ENCODE assay signal across 8 cellular contexts in the genomic region with DNA sequence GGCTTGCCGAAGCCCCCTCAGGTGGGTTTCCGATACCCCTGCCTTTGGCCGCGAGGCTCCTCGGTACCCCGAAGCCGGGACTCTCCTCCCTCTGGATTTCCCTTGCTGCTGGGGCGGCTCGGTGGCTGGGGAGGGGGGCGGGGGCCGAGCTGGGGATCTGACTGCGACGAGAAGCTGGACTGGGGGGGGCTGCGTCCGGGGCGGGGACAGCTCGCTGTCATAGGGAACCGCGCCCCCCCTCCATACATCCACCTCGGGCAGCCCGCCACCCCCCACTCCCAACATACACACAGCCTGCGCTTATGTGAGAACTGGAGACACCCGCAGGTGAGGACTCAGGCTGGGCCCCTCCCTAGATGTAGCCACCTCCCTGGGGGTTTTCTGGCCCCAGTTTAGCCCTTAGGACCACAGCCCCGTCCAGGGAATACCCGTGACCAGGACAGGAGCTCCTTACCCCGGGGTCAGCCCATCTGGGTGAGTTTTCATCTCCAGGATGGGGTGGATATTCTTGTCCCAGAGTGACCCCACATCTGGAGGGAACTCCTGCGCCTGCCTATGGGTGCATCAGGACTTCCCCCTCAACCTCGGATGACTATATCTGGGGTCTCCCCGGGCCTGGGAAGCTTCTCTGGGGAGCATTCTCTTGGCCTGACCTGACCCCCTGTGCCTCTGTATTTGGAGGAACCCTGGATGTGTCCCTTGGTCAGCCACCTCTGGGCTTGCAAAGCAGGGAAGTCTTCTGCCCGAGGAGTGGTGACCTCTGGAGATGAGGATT.
DNase-seq lines count a peak whose midpoint lies in the region; ATAC-seq lines count a peak whose summit lies in the region.

No MANE protein-coding gene starts in this region.

- H3K4me1 Mint-ChIP-seq in T-helper 1 cell treated with Interleukin-12 subunit alpha and Interleukin-12 subunit beta and Interleukin-4 antibody, amounts not matched to agents 30 μg/mL and 1 μg/mL, for 36 hours (ENCODE audit: low read depth): peaks cover 33% of the 10 kb centered on the region
- H3K4me1 Mint-ChIP-seq in activated T-cell treated with anti-CD3 and anti-CD28 coated beads, Interleukin-2, amount 50 U/mL, for 24 hours (ENCODE audit: low read depth): peaks cover 43% of the 10 kb centered on the region

- H3K4me1 ChIP-seq in iPS-15b (ENCODE audit: control insufficient read depth, insufficient read depth, low read length) (peaks cover 10% of the 10 kb centered on the region), subcutaneous abdominal adipose tissue (ENCODE audit: control insufficient read depth in 5 of 5, insufficient read depth in 5 of 5, low read length in 5 of 5) (peaks cover 4 to 54% (median 29%) of the 10 kb centered on the region in 5 donors)

- no peaks in the 10 kb centered on the region for H3K9me3 Mint-ChIP-seq in T-helper 1 cell treated with Interleukin-12 subunit alpha and Interleukin-12 subunit beta and Interleukin-4 antibody, amounts not matched to agents 30 μg/mL and 1 μg/mL, for 36 hours
- no peaks in the 10 kb centered on the region for H3K9me3 Mint-ChIP-seq in activated T-cell treated with anti-CD3 and anti-CD28 coated beads, Interleukin-2, amount 50 U/mL, for 24 hours

- H3K9ac ChIP-seq in iPS-15b (ENCODE audit: low read depth, low read length): no peak overlapping the region
- no peak overlapping the region for H3K9ac ChIP-seq in subcutaneous abdominal adipose tissue (ENCODE audit: low read length in 5 of 5)

- peaks cover 50% of the 10 kb centered on the region for H3K27me3 Mint-ChIP-seq in T-helper 1 cell treated with Interleukin-12 subunit alpha and Interleukin-12 subunit beta and Interleukin-4 antibody, amounts not matched to agents 30 μg/mL and 1 μg/mL, for 36 hours (ENCODE audit: low read depth)
- peaks cover 38% of the 10 kb centered on the region for H3K27me3 Mint-ChIP-seq in activated T-cell treated with anti-CD3 and anti-CD28 coated beads, Interleukin-2, amount 50 U/mL, for 24 hours

- no peak for DNase-seq in T-helper 1 cell
- peak; percentile 49 for DNase-seq in activated T-cell treated with anti-CD3 and anti-CD28 coated beads, Interleukin-2, amount 50 U/mL, for 24 hours
- DNase-seq in glomerular visceral epithelial cell (ENCODE audit: extremely low spot score): no peak

- no peak overlapping the region for H3K27ac ChIP-seq in subcutaneous abdominal adipose tissue (ENCODE audit: low read depth, low read length)

- peak overlapping the region; percentile 26 for H3K4me3 Mint-ChIP-seq in T-helper 1 cell treated with Interleukin-12 subunit alpha and Interleukin-12 subunit beta and Interleukin-4 antibody, amounts not matched to agents 30 μg/mL and 1 μg/mL, for 36 hours
- peak overlapping the region; percentile 73 for H3K4me3 Mint-ChIP-seq in activated T-cell treated with anti-CD3 and anti-CD28 coated beads, Interleukin-2, amount 50 U/mL, for 24 hours

- peaks cover 80% of the 10 kb centered on the region for H3K27me3 ChIP-seq in iPS-15b (ENCODE audit: control insufficient read depth, insufficient read depth, low read length)
- peaks cover 3 to 14% (median 5%) of the 10 kb centered on the region in 5 donors for H3K27me3 ChIP-seq in subcutaneous abdominal adipose tissue (ENCODE audit: control insufficient read depth in 5 of 5, insufficient read depth in 4 of 5, low read length in 5 of 5)

- no peak for ATAC-seq in HG02798 (IDR thresholded peaks at IDR 0.05; ENCODE audit: poor library complexity, unreplicated experiment)
- ATAC-seq in HG03108 (IDR thresholded peaks at IDR 0.05; ENCODE audit: unreplicated experiment): no peak

- H3K36me3 ChIP-seq in iPS-15b (ENCODE audit: control insufficient read depth, insufficient read depth, low read length): no peaks in the 10 kb centered on the region
- no peaks in the 10 kb centered on the region for H3K36me3 ChIP-seq in subcutaneous abdominal adipose tissue (ENCODE audit: control insufficient read depth in 5 of 5, insufficient read depth in 5 of 5, low read length in 5 of 5)

- no peak overlapping the region for H3K27ac Mint-ChIP-seq in T-helper 1 cell treated with Interleukin-12 subunit alpha and Interleukin-12 subunit beta and Interleukin-4 antibody, amounts not matched to agents 30 μg/mL and 1 μg/mL, for 36 hours
- peak overlapping the region; percentile 50 for H3K27ac Mint-ChIP-seq in activated T-cell treated with anti-CD3 and anti-CD28 coated beads, Interleukin-2, amount 50 U/mL, for 24 hours

- H3K9me3 ChIP-seq in iPS-15b (ENCODE audit: control insufficient read depth, insufficient read depth, low read length): no peaks in the 10 kb centered on the region
- H3K9me3 ChIP-seq in subcutaneous abdominal adipose tissue (ENCODE audit: control insufficient read depth in 5 of 5, low read length in 5 of 5): no peaks in the 10 kb centered on the region

- H3K36me3 Mint-ChIP-seq in T-helper 1 cell treated with Interleukin-12 subunit alpha and Interleukin-12 subunit beta and Interleukin-4 antibody, amounts not matched to agents 30 μg/mL and 1 μg/mL, for 36 hours (ENCODE audit: low read depth): no peaks in the 10 kb centered on the region
- H3K36me3 Mint-ChIP-seq in activated T-cell treated with anti-CD3 and anti-CD28 coated beads, Interleukin-2, amount 50 U/mL, for 24 hours (ENCODE audit: low read depth): peaks cover 26% of the 10 kb centered on the region

- H3K4me3 ChIP-seq in iPS-15b (ENCODE audit: low read depth, low read length): peak overlapping the region; percentile 85
- H3K4me3 ChIP-seq in subcutaneous abdominal adipose tissue (ENCODE audit: low read depth in 1 of 5, low read length in 5 of 5): peak overlapping the region in 4 of 5 donors; percentile 31 to 81 (median 70)
